19 cellular contexts compared by ENCODE assay signal in the genomic region with DNA sequence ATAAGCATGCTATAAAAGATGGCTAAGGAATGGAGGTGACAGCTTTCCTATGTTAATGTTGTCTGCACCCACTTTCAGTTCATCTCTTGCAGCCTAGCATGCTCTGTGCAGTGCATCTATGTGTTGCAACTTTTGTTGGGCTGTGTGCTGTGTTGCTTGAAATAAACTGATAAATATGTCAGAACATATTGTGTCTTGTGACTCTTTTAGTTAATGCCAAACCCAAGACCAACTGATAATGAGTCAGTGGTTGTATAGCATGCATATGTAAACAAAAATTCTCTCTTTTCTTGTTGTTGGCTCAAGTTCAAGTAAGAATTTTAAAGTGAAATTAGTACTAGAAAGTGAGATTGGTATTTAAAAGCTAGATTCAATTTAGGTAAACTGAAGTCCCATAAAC. TPM values are rescaled to one million over a fixed set of nuclear protein-coding genes. Genes with fewer than 3 reads are reported as not detected.
DNase-seq lines count a peak whose midpoint lies in the region; ATAC-seq and TF ChIP-seq lines count a peak whose summit lies in the region.
"Had no signal": no experiment of that assay in that cellular context is flagged by ENCODE, and none has a peak within 500 bp of the region (broad histone marks: within the 10 kb centered on the region; RNA-seq: fewer than 3 reads in every experiment).

No MANE protein-coding gene starts in this region.

- H3K27ac Mint-ChIP-seq in neural progenitor cell, result no peak overlapping the region
- H3K27ac Mint-ChIP-seq: B cell; CD8-positive, alpha-beta T cell; H9 had no signal

- no peaks in the 10 kb centered on the region for H3K9me3 Mint-ChIP-seq in neural progenitor cell

- H3K9ac ChIP-seq in adipocyte (ENCODE audit: low read length) (no peak overlapping the region), neural progenitor cell (no peak overlapping the region)
- H3K9ac ChIP-seq: BLaER1 treated with 17β-estradiol and CSF1 and Interleukin-3, amounts not matched to agents 10 nM and 100 nM had no signal

- ATAC-seq in omental fat pad (ENCODE audit: low FRiP score), result no peak
- ATAC-seq: CD8-positive, alpha-beta T cell; GM12878 had no signal

- H3K4me3 ChIP-seq in adipocyte (ENCODE audit: low read length) (no peak overlapping the region), fibroblast of mammary gland (ENCODE audit: control insufficient read depth, low read depth, low read length) (no peak overlapping the region), neural progenitor cell (no peak overlapping the region)
- H3K4me3 ChIP-seq: BLaER1 treated with 17β-estradiol and CSF1 and Interleukin-3, amounts not matched to agents 10 nM and 100 nM; GM12878 had no signal

- no peak overlapping the region for H3K27ac ChIP-seq in neural progenitor cell
- H3K27ac ChIP-seq: BLaER1 treated with 17β-estradiol and CSF1 and Interleukin-3, amounts not matched to agents 10 nM and 100 nM had no signal

- H3K9me3 ChIP-seq in adipocyte (ENCODE audit: control insufficient read depth, low read length) (peaks cover 4% of the 10 kb centered on the region), neural progenitor cell (ENCODE audit: low read depth) (no peaks in the 10 kb centered on the region)

- no peak overlapping the region for H3K4me2 ChIP-seq in neural progenitor cell
- H3K4me2 ChIP-seq: BLaER1 treated with 17β-estradiol and CSF1 and Interleukin-3, amounts not matched to agents 10 nM and 100 nM had no signal

- TF ChIP-seq CTCF in fibroblast of mammary gland (conservative IDR thresholded peaks at IDR 0.05; ENCODE audit: control insufficient read depth, insufficient read depth, low read depth, low read length), result no peak
- no peak for TF ChIP-seq CTCF in omental fat pad (IDR thresholded peaks at IDR 0.05)
- no peak for TF ChIP-seq CTCF in neural progenitor cell (IDR thresholded peaks at IDR 0.05)

- no peaks in the 10 kb centered on the region for H3K36me3 ChIP-seq in adipocyte (ENCODE audit: control insufficient read depth, insufficient read depth, low read length, severe bottlenecking)
- H3K36me3 ChIP-seq in neural progenitor cell, result no peaks in the 10 kb centered on the region
- H3K36me3 ChIP-seq: BLaER1 treated with 17β-estradiol and CSF1 and Interleukin-3, amounts not matched to agents 10 nM and 100 nM had no signal

- H3K27me3 Mint-ChIP-seq in neural progenitor cell (ENCODE audit: insufficient read depth, low read depth), result no peaks in the 10 kb centered on the region
- H3K27me3 Mint-ChIP-seq: B cell had no signal

- no peaks in the 10 kb centered on the region for H3K79me2 ChIP-seq in neural progenitor cell (ENCODE audit: low read depth)

- H3F3A ChIP-seq in neural progenitor cell (ENCODE audit: low read depth), result no peaks in the 10 kb centered on the region

- no peak overlapping the region for H3K4me3 Mint-ChIP-seq in neural progenitor cell
- H3K4me3 Mint-ChIP-seq: B cell; CD8-positive, alpha-beta T cell; H9 had no signal

- no peak overlapping the region for H2AFZ ChIP-seq in neural progenitor cell (replicated peaks)

- DNase-seq in adipocyte (ENCODE audit: low read depth), result peak; percentile 3
- peak; percentile 8 for DNase-seq in fibroblast of mammary gland (ENCODE audit: low read depth)
- peak; percentile 68 for DNase-seq in foreskin melanocyte
- DNase-seq in omental fat pad (ENCODE audit: low spot score), result no peak
- no peak for DNase-seq in NOMO-1 treated with dmso at 0.1 percent for 144 hours (lab: John Stamatoyannopoulos, UW; ENCODE audit: unreplicated experiment)
- no peak for DNase-seq in neural progenitor cell (ENCODE audit: low spot score)
- DNase-seq: Calu3; CD8-positive, alpha-beta T cell; DMS53; DND-41; EL; H9 had no signal

- H3K4me1 ChIP-seq in adipocyte (ENCODE audit: control insufficient read depth, insufficient read depth, low read length) (no peaks in the 10 kb centered on the region), neural progenitor cell (no peaks in the 10 kb centered on the region)

- H3K4me1 Mint-ChIP-seq in neural progenitor cell, result peaks cover 7% of the 10 kb centered on the region
- H3K4me1 Mint-ChIP-seq: B cell had no signal

- H3K36me3 Mint-ChIP-seq in neural progenitor cell, result no peaks in the 10 kb centered on the region
- H3K36me3 Mint-ChIP-seq: CD8-positive, alpha-beta T cell had no signal

- H3K27me3 ChIP-seq in adipocyte (replicated peaks; ENCODE audit: control insufficient read depth, insufficient read depth, low read length) (peaks cover 5% of the 10 kb centered on the region), neural progenitor cell (no peaks in the 10 kb centered on the region)
- H3K27me3 ChIP-seq: BLaER1 treated with 17β-estradiol and CSF1 and Interleukin-3, amounts not matched to agents 10 nM and 100 nM had no signal

- no peaks in the 10 kb centered on the region for H4K20me1 ChIP-seq in neural progenitor cell (ENCODE audit: low read depth)
- H4K20me1 ChIP-seq: BLaER1 treated with 17β-estradiol and CSF1 and Interleukin-3, amounts not matched to agents 10 nM and 100 nM had no signal

RNA-seq across cellular contexts. Expression of gene SCN10A, which starts 37.0 kb away (rescaled TPM):
- total RNA-seq in omental fat pad, result not detected
- not detected in 2 replicates for total RNA-seq in neural progenitor cell (ENCODE audit: low replicate concordance)
- total RNA-seq: A172; B cell; Calu3; CD8-positive, alpha-beta T cell; G401; GM12878; H1; H9; HT-29 had no signal

Comparison
In these comparisons a context has a peak if more than half of its experiments do, and no peak if none do; other contexts are left out.
1. DNase-seq: peak in adipocyte (single experiment), fibroblast of mammary gland (single experiment) and foreskin melanocyte (single experiment); none in omental fat pad (single experiment), NOMO-1 treated with dmso at 0.1 percent for 144 hours (single experiment) and neural progenitor cell (single experiment).